In the genomic region with DNA sequence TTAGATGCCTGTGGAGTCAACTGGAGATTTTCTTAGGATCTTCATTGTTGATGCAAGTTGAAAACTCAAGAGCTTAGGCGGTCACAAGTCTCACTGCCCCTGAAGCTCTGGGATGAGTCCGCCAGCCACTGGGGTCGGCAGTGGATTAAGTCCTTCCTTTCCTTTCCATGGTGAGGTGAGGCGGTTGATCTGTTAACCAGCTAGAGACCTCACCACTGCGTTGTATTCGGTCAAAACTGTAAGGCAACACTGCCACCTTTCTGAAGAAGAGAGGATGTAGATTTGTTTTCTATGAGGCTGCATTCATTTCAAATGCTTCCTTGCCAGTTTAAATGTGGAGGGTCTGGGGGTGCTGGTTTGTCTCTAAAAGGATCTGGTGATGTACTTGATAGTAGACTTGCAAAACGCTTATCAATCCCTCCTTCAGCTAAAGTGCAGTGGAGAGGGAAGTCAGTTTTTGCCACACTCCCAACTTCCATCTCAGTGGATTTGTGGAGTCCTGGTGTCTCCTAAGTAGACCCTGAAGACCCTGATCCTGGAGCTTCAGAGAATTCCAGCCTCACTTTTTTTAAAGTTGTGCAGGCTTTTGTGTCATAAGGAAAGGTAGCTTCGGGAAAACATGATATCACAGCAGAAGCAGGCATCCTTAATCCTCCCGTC, we compare ENCODE assay signal across 8 cellular contexts. TPM values are rescaled to one million over a fixed set of nuclear protein-coding genes. Genes with fewer than 3 reads are reported as not detected.
DNase-seq lines count a peak whose midpoint lies in the region; ATAC-seq and TF ChIP-seq lines count a peak whose summit lies in the region.

No MANE protein-coding gene starts in this region.

- WGBS in liver = 13% methylated on average over 9 of the region's 9 CpGs

- no peak for ATAC-seq in HG03439 (IDR thresholded peaks at IDR 0.05; ENCODE audit: unreplicated experiment)
- no peak for ATAC-seq in HG02759 (IDR thresholded peaks at IDR 0.05; ENCODE audit: unreplicated experiment)
- no peak for ATAC-seq in HG03354 (IDR thresholded peaks at IDR 0.05; ENCODE audit: poor library complexity, severe bottlenecking, unreplicated experiment)
- no peak for ATAC-seq in GM19035 (IDR thresholded peaks at IDR 0.05; ENCODE audit: unreplicated experiment)

- peaks cover 0 to 34% (median 7%) of the 10 kb centered on the region in 4 donors for H3K27me3 ChIP-seq in liver (ENCODE audit: control insufficient read depth in 4 of 4, insufficient read depth in 4 of 4, low read length in 3 of 4)

- no peak overlapping the region for H3K9ac ChIP-seq in liver (ENCODE audit: low read depth in 1 of 2, low read length in 2 of 2)

- DNase-seq in DMS114 treated with DMSO at 0.1 percent for 48 hours (lab: John Stamatoyannopoulos, UW; ENCODE audit: unreplicated experiment) (peak; percentile 0), LHCN-M2 (ENCODE audit: low read depth) (peak; percentile 42), cerebellum (ENCODE audit: low spot score) (peak; percentile 21)

- H3K36me3 ChIP-seq in liver (ENCODE audit: control insufficient read depth in 4 of 4, insufficient read depth in 3 of 4, low read depth in 1 of 4, low read length in 3 of 4) = no peaks in the 10 kb centered on the region

- no peaks in the 10 kb centered on the region for H3K9me3 ChIP-seq in liver (ENCODE audit: control insufficient read depth in 4 of 4, low read length in 3 of 4)

- H3K27ac ChIP-seq in liver (ENCODE audit: low read depth in 1 of 2, low read length in 2 of 2) = no peak overlapping the region

- no peak for TF ChIP-seq CTCF in liver (IDR thresholded peaks at IDR 0.05; ENCODE audit: low read depth, low read length, missing input control)

- TF ChIP-seq RAD21 in liver (IDR thresholded peaks at IDR 0.05) = peak; percentile 64 to 70

- no peak overlapping the region for H3K4me3 ChIP-seq in liver (ENCODE audit: low read depth in 1 of 3, low read length in 3 of 3)

- H3K4me1 ChIP-seq in liver (ENCODE audit: control insufficient read depth in 4 of 4, insufficient read depth in 4 of 4, low read length in 3 of 4) = peaks cover 4 to 12% (median 8%) of the 10 kb centered on the region in 4 donors

TF ChIP-seq in liver, 16 proteins besides CTCF, POLR2A, EP300 and RAD21:
- TF ChIP-seq EGR1 (IDR thresholded peaks at IDR 0.05; ENCODE audit: low read depth in 2 of 2) (no peak), TAF1 (conservative IDR thresholded peaks at IDR 0.05) (no peak)

RNA-seq across cellular contexts. Expression of a gene that starts 1.7 kb away (rescaled TPM):
- total RNA-seq in LHCN-M2 (2014; rRNA removed) (0.06 TPM in 1 of 2 replicates, not detected in the other), cerebellum (0.27 TPM), liver (under 1 TPM; 0.05 to 0.59 TPM)
- polyA plus RNA-seq in LHCN-M2 (2012) = 0.39 TPM
- polyA plus RNA-seq in liver = under 1 TPM; 0.14 to 0.31 TPM
